ENCODE assay signal across 9 cellular contexts in the genomic region with DNA sequence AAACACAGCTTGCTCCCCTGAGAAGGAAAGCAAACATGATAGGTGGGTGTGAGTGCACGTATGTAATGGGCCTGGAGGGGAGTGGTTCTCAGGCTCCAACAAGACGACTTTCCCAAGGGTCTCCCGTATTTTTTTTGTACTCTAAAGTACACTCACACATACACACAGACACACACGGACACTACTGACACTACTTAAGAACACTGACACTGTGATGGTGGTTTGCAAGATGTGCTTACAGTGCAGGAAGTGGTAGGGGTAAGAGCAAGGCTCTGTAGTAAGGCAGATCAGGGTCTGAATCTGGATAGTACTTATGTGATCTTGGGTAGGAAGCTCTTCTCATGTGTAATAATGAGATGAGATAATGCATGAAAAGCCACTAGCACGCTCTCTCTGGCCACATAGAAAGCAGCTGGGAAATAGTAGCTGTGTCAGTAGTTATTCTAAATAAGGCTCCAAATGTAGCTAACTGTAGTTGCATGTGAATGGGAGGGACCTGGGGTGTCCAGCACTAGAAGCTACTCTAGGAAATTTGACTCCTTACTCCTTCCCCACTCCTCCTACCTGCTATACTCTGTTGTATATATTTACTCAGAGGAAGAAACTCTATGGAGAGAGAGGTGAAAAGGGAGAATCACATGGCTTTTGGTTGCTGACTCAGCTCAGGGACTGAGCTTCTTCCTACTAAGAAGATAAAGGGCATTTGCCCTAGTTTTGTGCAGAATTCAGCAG. TPM values are rescaled to one million over a fixed set of nuclear protein-coding genes. Genes with fewer than 3 reads are reported as not detected.
A peak's percentile ranks its signal among the peaks of the same experiment; 100 is the strongest.
DNase-seq lines count a peak whose midpoint lies in the region; ATAC-seq and TF ChIP-seq lines count a peak whose summit lies in the region.
"Had no signal": no experiment of that assay in that cellular context is flagged by ENCODE, and none has a peak within 500 bp of the region (broad histone marks: within the 10 kb centered on the region; RNA-seq: fewer than 3 reads in every experiment).

No MANE protein-coding gene starts in this region.

- no peak for TF ChIP-seq POLR2A in sigmoid colon (IDR thresholded peaks at IDR 0.05)

- intact Hi-C loops in CD8-positive, alpha-beta T cell (cut with DNase I, micrococcal nuclease), result no loop called here
- intact Hi-C loops in sigmoid colon (cut with DNase I), result no loop called here

- H3K36me3 Mint-ChIP-seq in CD8-positive, alpha-beta T cell, result no peaks in the 10 kb centered on the region
- H3K36me3 Mint-ChIP-seq in T-cell, result no peaks in the 10 kb centered on the region
- H3K36me3 Mint-ChIP-seq: naive B cell had no signal

- no peaks in the 10 kb centered on the region for H3K9me3 ChIP-seq in CD8-positive, alpha-beta T cell (ENCODE audit: low read length)
- no peaks in the 10 kb centered on the region for H3K9me3 ChIP-seq in sigmoid colon

- peak in 3 of 7 experiments; percentile 13 to 51 (median 27) for DNase-seq in CD8-positive, alpha-beta T cell
- DNase-seq in H4 (ENCODE audit: low spot score), result peak; percentile 11
- peak in 16 of 34 experiments; percentile 4 to 32 (median 17) for DNase-seq in T-cell
- peak; percentile 13 for DNase-seq in islet precursor cell
- DNase-seq in sigmoid colon, result no peak
- no peak for DNase-seq in cerebellar nuclear complex (lab: John Stamatoyannopoulos, UW)
- DNase-seq in COLO829 (ENCODE audit: low spot score), result no peak
- no peak for DNase-seq in stimulated activated CD4-positive, alpha-beta T cell treated with anti-CD3 and anti-CD28 coated beads, Interleukin-1b, Interleukin-23, amount 100 ng/mL, for 48 hours
- DNase-seq: naive B cell had no signal

- H3K27me3 Mint-ChIP-seq in CD8-positive, alpha-beta T cell (ENCODE audit: low read depth), result no peaks in the 10 kb centered on the region
- H3K27me3 Mint-ChIP-seq in T-cell, result no peaks in the 10 kb centered on the region
- H3K27me3 Mint-ChIP-seq: naive B cell had no signal

- H3K4me1 Mint-ChIP-seq in CD8-positive, alpha-beta T cell (ENCODE audit: low read depth), result peaks cover 21% of the 10 kb centered on the region
- H3K4me1 Mint-ChIP-seq in T-cell, result peaks cover 17 to 25% (median 19%) of the 10 kb centered on the region in 3 donors

- H3K27ac ChIP-seq in CD8-positive, alpha-beta T cell (ENCODE audit: low read depth, low read length), result no peak overlapping the region
- no peak overlapping the region for H3K27ac ChIP-seq in sigmoid colon

- no peak overlapping the region for H3K4me3 ChIP-seq in CD8-positive, alpha-beta T cell (ENCODE audit: low read depth, low read length)
- H3K4me3 ChIP-seq in sigmoid colon, result no peak overlapping the region

- POLR2A ChIA-PET in CD8-positive, alpha-beta T cell (lab: Charles Lee), result interaction anchor here (0.7 to 1.6 kb wide), 8 partner anchors 8 to 199 kb away, joined by 3 to 11 read pairs (median 3); a partner anchor contains a TSS
- POLR2A ChIA-PET in T-cell (lab: Charles Lee), result interaction anchor here in 1 of 2 donors (0.8 to 1.3 kb wide), 2 partner anchors 25 to 51 kb away, joined by 3 to 4 read pairs; a partner anchor contains a TSS

- H3K4me3 Mint-ChIP-seq in CD8-positive, alpha-beta T cell, result peak overlapping the region; percentile 44
- peak overlapping the region in 1 of 3 donors; percentile 18 for H3K4me3 Mint-ChIP-seq in T-cell
- H3K4me3 Mint-ChIP-seq: naive B cell had no signal

- no peak for TF ChIP-seq CTCF in CD8-positive, alpha-beta T cell (IDR thresholded peaks at IDR 0.05)
- TF ChIP-seq CTCF in sigmoid colon (IDR thresholded peaks at IDR 0.05), result no peak

- H3K27me3 ChIP-seq in CD8-positive, alpha-beta T cell (ENCODE audit: insufficient read depth, low read length), result no peaks in the 10 kb centered on the region
- no peaks in the 10 kb centered on the region for H3K27me3 ChIP-seq in sigmoid colon

- 55 to 66% methylated on average over 5 of the region's 5 CpGs for WGBS in sigmoid colon, 2 donors

- H3K9me3 Mint-ChIP-seq in CD8-positive, alpha-beta T cell, result no peaks in the 10 kb centered on the region
- H3K9me3 Mint-ChIP-seq in T-cell, result no peaks in the 10 kb centered on the region
- H3K9me3 Mint-ChIP-seq: naive B cell had no signal

- peak; percentile 98 for ATAC-seq in CD8-positive, alpha-beta T cell
- peak; percentile 97 to 99 (median 99) for ATAC-seq in T-cell (replicated peaks in 1 of 4)

- no peak for TF ChIP-seq EP300 in sigmoid colon (IDR thresholded peaks at IDR 0.05)

- H3K27ac Mint-ChIP-seq in CD8-positive, alpha-beta T cell, result peak overlapping the region; percentile 85
- H3K27ac Mint-ChIP-seq in T-cell, result peak overlapping the region; percentile 87 to 92

- CTCF ChIA-PET in CD8-positive, alpha-beta T cell (lab: Charles Lee), result interaction anchor here (0.7 to 1.4 kb wide), 5 partner anchors 11 to 549 kb away, joined by 3 to 7 read pairs (median 4); no protein-coding TSS in a partner anchor
- CTCF ChIA-PET in T-cell (lab: Charles Lee), result interaction anchor here (0.7 to 1.4 kb wide), 9 partner anchors 8 to 548 kb away, joined by 3 to 20 read pairs (median 4); a partner anchor contains a TSS

- H3K36me3 ChIP-seq in CD8-positive, alpha-beta T cell (ENCODE audit: insufficient read depth, low read length), result no peaks in the 10 kb centered on the region
- no peaks in the 10 kb centered on the region for H3K36me3 ChIP-seq in sigmoid colon

- peaks cover 16% of the 10 kb centered on the region for H3K4me1 ChIP-seq in CD8-positive, alpha-beta T cell (ENCODE audit: insufficient read depth, low read length)
- H3K4me1 ChIP-seq in sigmoid colon, result no peaks in the 10 kb centered on the region

RNA-seq across cellular contexts. Expression of a gene that starts 8.4 kb away (rescaled TPM):
- 10 to 100 TPM; 10.9 to 11.2 TPM for total RNA-seq in CD8-positive, alpha-beta T cell
- 5.2 and 6.1 TPM in 2 replicates for total RNA-seq in H4 (2014; rRNA removed; shearing (Covaris generic))
- 10 to 100 TPM; 14.1 to 21.2 (median 19.5) TPM for total RNA-seq in T-cell
- 1 to 10 TPM; 4.6 to 8.2 (median 6.3) TPM for total RNA-seq in sigmoid colon
- polyA plus RNA-seq in sigmoid colon, result 1 to 10 TPM; 2.1 to 5.1 (median 2.4) TPM

RNA-seq across cellular contexts. Expression of a gene that starts 35.8 kb away (rescaled TPM):
- total RNA-seq in CD8-positive, alpha-beta T cell, result 10 to 100 TPM; 68.0 to 76.4 TPM
- total RNA-seq in H4 (2014; rRNA removed; shearing (Covaris generic)), result 3.5 and 5.8 TPM in 2 replicates
- total RNA-seq in T-cell, result 100 to 1,000 TPM in 1 of 5 donors, 10 to 100 TPM in 4; 81.9 to 108 (median 89.5) TPM
- total RNA-seq in sigmoid colon, result 10 to 100 TPM in 2 of 4 donors, 1 to 10 TPM in 2; 7.8 to 23.5 (median 10.7) TPM
- polyA plus RNA-seq in sigmoid colon, result 10 to 100 TPM; 14.8 to 71.3 (median 19.8) TPM

RNA-seq across cellular contexts. Expression of a gene that starts 50.8 kb away (rescaled TPM):
- 10 to 100 TPM; 22.8 to 23.9 TPM for total RNA-seq in CD8-positive, alpha-beta T cell
- total RNA-seq in H4 (2014; rRNA removed; shearing (Covaris generic)), result 11.2 and 12.9 TPM in 2 replicates
- 10 to 100 TPM; 21.1 to 36.7 (median 23.7) TPM for total RNA-seq in T-cell
- total RNA-seq in sigmoid colon, result 10 to 100 TPM in 1 of 4 donors, 1 to 10 TPM in 3; 2.4 to 18.3 (median 6.6) TPM
- 10 to 100 TPM; 14.4 to 19.2 (median 16.6) TPM for polyA plus RNA-seq in sigmoid colon

RNA-seq across cellular contexts. Expression of a gene that starts 50.9 kb away (rescaled TPM):
- total RNA-seq in CD8-positive, alpha-beta T cell, result 1 to 10 TPM; 1.3 to 1.4 TPM
- total RNA-seq in H4 (2014; rRNA removed; shearing (Covaris generic)), result 1.0 TPM in 1 of 2 replicates, not detected in the other
- 1 to 10 TPM in 1 of 5 donors, under 1 TPM in 4; 0.07 to 1.5 (median 0.38) TPM for total RNA-seq in T-cell
- total RNA-seq in sigmoid colon, result 10 to 100 TPM in 1 of 4 donors, 1 to 10 TPM in 3; 1.4 to 10.2 (median 4.3) TPM
- polyA plus RNA-seq in sigmoid colon, result 1 to 10 TPM in 1 of 3 donors, under 1 TPM in 2; 0.44 to 1.4 (median 0.60) TPM

Comparison
In these comparisons a context has a peak if more than half of its experiments do, and no peak if none do; other contexts are left out.
1. DNase-seq: peak in H4 (single experiment) and islet precursor cell (single experiment); none in sigmoid colon (single experiment), cerebellar nuclear complex (0 of 2), COLO829 (single experiment) and stimulated activated CD4-positive, alpha-beta T cell treated with anti-CD3 and anti-CD28 coated beads, Interleukin-1b, Interleukin-23, amount 100 ng/mL, for 48 hours (single experiment).